Comparison of ENCODE assay signal across 18 cellular contexts in genomic region chr13:37775871-37776270, GRCh38.
DNase-seq lines count a peak whose midpoint lies in the region; ATAC-seq and TF ChIP-seq lines count a peak whose summit lies in the region.
"Had no signal": no experiment of that assay in that cellular context is flagged by ENCODE, and none has a peak within 500 bp of the region (broad histone marks: within the 10 kb centered on the region; RNA-seq: fewer than 3 reads in every experiment).

No MANE protein-coding gene starts in this region.

- no peaks in the 10 kb centered on the region for H3K9me3 Mint-ChIP-seq in mesothelial cell of epicardium
- H3K9me3 Mint-ChIP-seq: CD8-positive, alpha-beta T cell; H9 had no signal

- no peak overlapping the region for H3K4me3 Mint-ChIP-seq in mesothelial cell of epicardium
- H3K4me3 Mint-ChIP-seq: CD8-positive, alpha-beta T cell; H9 had no signal

- no peaks in the 10 kb centered on the region for H3F3A ChIP-seq in GM23248 (ENCODE audit: insufficient read depth)

- peaks cover 18% of the 10 kb centered on the region for H3K4me1 Mint-ChIP-seq in mesothelial cell of epicardium

- peaks cover 14% of the 10 kb centered on the region for H3K4me1 ChIP-seq in GM23248 (ENCODE audit: insufficient read depth)
- H3K4me1 ChIP-seq: BE2C had no signal

- H3K27me3 ChIP-seq in GM23248 (replicated peaks; ENCODE audit: insufficient read depth), result no peaks in the 10 kb centered on the region
- H3K27me3 ChIP-seq: BE2C had no signal

- H3K36me3 Mint-ChIP-seq in mesothelial cell of epicardium, result no peaks in the 10 kb centered on the region
- H3K36me3 Mint-ChIP-seq: CD8-positive, alpha-beta T cell had no signal

- H3K27ac ChIP-seq in GM23248, result no peak overlapping the region

- H4K20me1 ChIP-seq in GM23248 (ENCODE audit: insufficient read depth), result no peaks in the 10 kb centered on the region

- 44 to 68% methylated on average over 1 of the region's 1 CpG for WGBS in GM23248 (ENCODE audit: low coverage in 1 of 2, low lambda C conversion rate in 2 of 2, missing lambda C conversion rate in 2 of 2), 2 experiments

- H3K9me3 ChIP-seq in GM23248 (ENCODE audit: low read depth), result no peaks in the 10 kb centered on the region
- H3K9me3 ChIP-seq: BE2C had no signal

- no peak overlapping the region for H3K4me3 ChIP-seq in GM23248
- H3K4me3 ChIP-seq in choroid plexus epithelial cell (ENCODE audit: low read depth, low read length), result no peak overlapping the region
- H3K4me3 ChIP-seq: K562 had no signal

- H3K4me2 ChIP-seq in GM23248 (ENCODE audit: unreplicated experiment), result no peak overlapping the region

- H3K36me3 ChIP-seq in GM23248 (ENCODE audit: low read depth), result no peaks in the 10 kb centered on the region
- H3K36me3 ChIP-seq: BE2C had no signal

- TF ChIP-seq CTCF in choroid plexus epithelial cell (conservative IDR thresholded peaks at IDR 0.05; ENCODE audit: low read depth, low read length), result no peak
- no peak for TF ChIP-seq CTCF in mesothelial cell of epicardium (IDR thresholded peaks at IDR 0.05; ENCODE audit: unreplicated experiment)

- H2AFZ ChIP-seq in GM23248, result no peak overlapping the region

- no peaks in the 10 kb centered on the region for H3K27me3 Mint-ChIP-seq in mesothelial cell of epicardium (ENCODE audit: low read depth)

- peak overlapping the region; percentile 73 for H3K27ac Mint-ChIP-seq in mesothelial cell of epicardium
- H3K27ac Mint-ChIP-seq: CD8-positive, alpha-beta T cell; H9 had no signal

- no peak for ATAC-seq in HG03175 (IDR thresholded peaks at IDR 0.05; ENCODE audit: unreplicated experiment)
- ATAC-seq: CD8-positive, alpha-beta T cell; K562; Panc1 had no signal

- intact Hi-C loops in posterior vena cava (cut with DNase I), result no loop called here

- DNase-seq in GM23248 (peak; percentile 70), NCI-H226 (peak; percentile 29), choroid plexus epithelial cell (ENCODE audit: low read depth) (peak; percentile 56), mesothelial cell of epicardium (ENCODE audit: low spot score in 2 of 2, unreplicated experiment in 2 of 2) (no peak), C1 segment of cervical spinal cord (lab: John Stamatoyannopoulos, UW) (no peak), posterior vena cava (ENCODE audit: low spot score) (no peak), DMS79 treated with DMSO at 0.1 percent for 48 hours (lab: John Stamatoyannopoulos, UW) (no peak)
- DNase-seq: ACHN; BE2C; CD8-positive, alpha-beta T cell; H9; NCI-H1092 treated with DMSO at 0.1 percent for 48 hours; NCI-H187; NCI-H2171; SHP77 had no signal

- H3K9ac ChIP-seq in GM23248, result no peak overlapping the region

- no peaks in the 10 kb centered on the region for H3K9me2 ChIP-seq in GM23248 (ENCODE audit: insufficient read depth)

- no peaks in the 10 kb centered on the region for H3K79me2 ChIP-seq in GM23248 (ENCODE audit: insufficient read depth)

- in situ Hi-C loops in GM23248 (cut with MboI), result no loop called here

Comparison
In these comparisons a context has a peak if more than half of its experiments do, and no peak if none do; other contexts are left out.
1. DNase-seq: peak in GM23248 (single experiment), NCI-H226 (single experiment) and choroid plexus epithelial cell (single experiment); none in mesothelial cell of epicardium (0 of 2), C1 segment of cervical spinal cord (0 of 14), posterior vena cava (single experiment) and DMS79 treated with DMSO at 0.1 percent for 48 hours (single experiment).